Comparison of ENCODE assay signal across 19 cellular contexts in genomic region chr22:20186871-20187546, GRCh38. TPM values are rescaled to one million over a fixed set of nuclear protein-coding genes. Genes with fewer than 3 reads are reported as not detected.
A peak's percentile ranks its signal among the peaks of the same experiment; 100 is the strongest.
DNase-seq lines count a peak whose midpoint lies in the region; ATAC-seq, FAIRE-seq and TF ChIP-seq lines count a peak whose summit lies in the region.
"Had no signal": no experiment of that assay in that cellular context is flagged by ENCODE, and none has a peak within 500 bp of the region (broad histone marks: within the 10 kb centered on the region; RNA-seq: fewer than 3 reads in every experiment).

No MANE protein-coding gene starts in this region.

- in situ Hi-C loops in K562 (cut with MboI) (no loop called here), mammary epithelial cell (cut with MboI; ENCODE audit: low sequenced_read_pairs in 2 of 2) (no loop called here)

- H3K4me1 Mint-ChIP-seq in GM23338, result peaks cover 5% of the 10 kb centered on the region; the same call in 2 of the 3 replicates
- H3K4me1 Mint-ChIP-seq in nephron progenitor cell, result peaks cover 5% of the 10 kb centered on the region
- H3K4me1 Mint-ChIP-seq: CD14-positive monocyte; CD4-positive, alpha-beta memory T cell; IgD-negative memory B cell had no signal

- no peak for TF ChIP-seq RAD21 in K562 (CRISPR knock-in tag; conservative IDR thresholded peaks at IDR 0.05 in 1 of 2, IDR thresholded peaks at IDR 0.05 in 1 of 2)

- H3K27ac Mint-ChIP-seq in GM23338 (no peak overlapping the region), nephron progenitor cell (no peak overlapping the region)
- H3K27ac Mint-ChIP-seq: CD14-positive monocyte; CD4-positive, alpha-beta memory T cell; H9; IgD-negative memory B cell had no signal

- no TSS peak for BruUV-seq in K562 (replicated peaks; lab: Mats Ljungman, UMichigan)
- no TSS peak for BruUV-seq in mammary epithelial cell (replicated peaks; lab: Mats Ljungman, UMichigan)

- H3F3A ChIP-seq in GM23338 (replicated peaks; ENCODE audit: low read depth), result no peaks in the 10 kb centered on the region

- CTCF ChIA-PET in K562 (lab: Yijun Ruan, JAX; ENCODE audit: low intra/inter-chr PET ratio) (interaction anchor here (0.5 kb wide), 1 partner anchor 30 kb away, joined by 3 read pairs; no protein-coding TSS in a partner anchor), mammary epithelial cell (lab: Charles Lee; ENCODE audit: low non-redundant PET) (no interaction called here)

- DNase-seq in GM23338 (ENCODE audit: low spot score) (no peak), K562 (ENCODE audit: extremely low read depth in 1 of 4, low spot score in 3 of 4) (no peak), nephron progenitor cell (no peak), cortex of kidney (lab: John Stamatoyannopoulos, UW) (no peak), mammary epithelial cell (no peak), sciatic nerve (ENCODE audit: low spot score) (no peak)
- DNase-seq: ACHN; CD4-positive, alpha-beta memory T cell; DMS153; DMS79; GF-D8; KG1 had no signal

- H3K27me3 ChIP-seq in BLaER1, result no peaks in the 10 kb centered on the region
- no peaks in the 10 kb centered on the region for H3K27me3 ChIP-seq in GM23338 (ENCODE audit: insufficient read depth)
- peaks cover 34 to 65% of the 10 kb centered on the region in 2 experiments; a peak in 4 of 5 replicates for H3K27me3 ChIP-seq in K562 (ENCODE audit: control insufficient read depth in 2 of 2, insufficient read depth in 2 of 2, low read length in 2 of 2)
- H3K27me3 ChIP-seq in mammary epithelial cell (ENCODE audit: insufficient read depth, low read length), result peaks cover 2% of the 10 kb centered on the region

- TF ChIP-seq POLR2A in K562 (conservative IDR thresholded peaks at IDR 0.05), result no peak

- H3K9me3 ChIP-seq in BLaER1, result no peaks in the 10 kb centered on the region
- no peaks in the 10 kb centered on the region for H3K9me3 ChIP-seq in K562 (replicated peaks; ENCODE audit: control insufficient read depth, insufficient read depth, low read depth, low read length)
- H3K9me3 ChIP-seq in mammary epithelial cell (replicated peaks; ENCODE audit: insufficient read depth, low read length), result no peaks in the 10 kb centered on the region

- no peak overlapping the region for H3K9ac ChIP-seq in BLaER1
- H3K9ac ChIP-seq in K562 (ENCODE audit: insufficient read depth in 1 of 2, low read depth in 2 of 2, low read length in 2 of 2), result no peak overlapping the region
- H3K9ac ChIP-seq in mammary epithelial cell (ENCODE audit: insufficient read depth, low read length), result no peak overlapping the region

- no peaks in the 10 kb centered on the region for H3K79me2 ChIP-seq in GM23338 (replicated peaks; ENCODE audit: insufficient read depth)
- H3K79me2 ChIP-seq in K562 (ENCODE audit: control insufficient read depth, insufficient read depth, low read length), result no peaks in the 10 kb centered on the region
- no peaks in the 10 kb centered on the region for H3K79me2 ChIP-seq in mammary epithelial cell (ENCODE audit: insufficient read depth, low read length)

- no peak for TF ChIP-seq EP300 in K562 (IDR thresholded peaks at IDR 0.05; ENCODE audit: low read length)

- TF ChIP-seq CTCF in GM23338 (conservative IDR thresholded peaks at IDR 0.05; ENCODE audit: low read depth in 2 of 2) (no peak), K562 (IDR thresholded peaks at IDR 0.05 in 2 of 3, conservative IDR thresholded peaks at IDR 0.05 in 1 of 3; ENCODE audit: insufficient read depth in 2 of 3, low read depth in 1 of 3, low read length in 3 of 3) (no peak), nephron progenitor cell (IDR thresholded peaks at IDR 0.05) (peak; percentile 3), mammary epithelial cell (conservative IDR thresholded peaks at IDR 0.05 in 1 of 2, IDR thresholded peaks at IDR 0.05 in 1 of 2; ENCODE audit: extremely low read depth in 1 of 2, insufficient read depth in 1 of 2, low read depth in 1 of 2, low read length in 2 of 2) (no peak)

- H3K4me3 ChIP-seq in BLaER1, result no peak overlapping the region
- no peak overlapping the region for H3K4me3 ChIP-seq in GM23338
- H3K4me3 ChIP-seq in K562, result no peak overlapping the region
- H3K4me3 ChIP-seq in mammary epithelial cell (replicated peaks in 1 of 3; ENCODE audit: insufficient read depth in 1 of 3, low read depth in 2 of 3, low read length in 3 of 3), result no peak overlapping the region

- peaks cover 11% of the 10 kb centered on the region for H3K27me3 Mint-ChIP-seq in GM23338 (ENCODE audit: insufficient read depth, low read depth, poor library complexity)
- peaks cover 43% of the 10 kb centered on the region for H3K27me3 Mint-ChIP-seq in nephron progenitor cell (ENCODE audit: low read depth, poor library complexity)
- H3K27me3 Mint-ChIP-seq: CD4-positive, alpha-beta memory T cell had no signal

- WGBS in K562 (ENCODE audit: insufficient coverage, low coverage, missing lambda C conversion rate), result 3% methylated on average over 14 of the region's 14 CpGs
- 76% methylated on average over 5 of the region's 14 CpGs for WGBS in mammary epithelial cell (ENCODE audit: low coverage, missing lambda C conversion rate)

- dilution Hi-C loops in mammary epithelial cell (cut with HindIII; ENCODE audit: low sequenced_read_pairs), result no loop called here

- peaks cover 68% of the 10 kb centered on the region for H3K4me1 ChIP-seq in BLaER1
- no peaks in the 10 kb centered on the region for H3K4me1 ChIP-seq in GM23338 (ENCODE audit: insufficient read depth)
- peaks cover 0 to 31% of the 10 kb centered on the region in 2 experiments; a peak in 1 of 5 replicates for H3K4me1 ChIP-seq in K562 (replicated peaks in 1 of 2; ENCODE audit: control insufficient read depth in 2 of 2, insufficient read depth in 2 of 2, low read length in 2 of 2)
- H3K4me1 ChIP-seq in mammary epithelial cell (ENCODE audit: insufficient read depth, low read length), result no peaks in the 10 kb centered on the region

- POLR2A ChIA-PET in K562 (lab: Yijun Ruan, JAX), result interaction anchor here (0.5 to 3.6 kb wide), 10 partner anchors 9 to 290 kb away, joined by 3 to 14 read pairs (median 4); no protein-coding TSS in a partner anchor

- ATAC-seq in GM23338 (peak; percentile 13; the same call in 2 of the 3 replicates), K562 (no peak), sciatic nerve (no peak)

- no peaks in the 10 kb centered on the region for H4K20me1 ChIP-seq in BLaER1
- no peaks in the 10 kb centered on the region for H4K20me1 ChIP-seq in GM23338 (replicated peaks; ENCODE audit: insufficient read depth)
- H4K20me1 ChIP-seq in K562 (replicated peaks; ENCODE audit: control insufficient read depth, insufficient read depth, low read length), result peaks cover 34% of the 10 kb centered on the region
- no peaks in the 10 kb centered on the region for H4K20me1 ChIP-seq in mammary epithelial cell (ENCODE audit: insufficient read depth, low read length)

- no peaks in the 10 kb centered on the region for H3K9me2 ChIP-seq in GM23338 (ENCODE audit: insufficient read depth)

- no peak for FAIRE-seq in K562 (lab: Jason Lieb, UNC)
- FAIRE-seq: A204.1 had no signal

- no peaks in the 10 kb centered on the region for H3K36me3 ChIP-seq in BLaER1
- H3K36me3 ChIP-seq in GM23338 (ENCODE audit: insufficient read depth), result no peaks in the 10 kb centered on the region
- H3K36me3 ChIP-seq in K562 (ENCODE audit: control insufficient read depth, insufficient read depth, low read length), result no peaks in the 10 kb centered on the region
- H3K36me3 ChIP-seq in mammary epithelial cell (ENCODE audit: insufficient read depth, low read length), result no peaks in the 10 kb centered on the region

- H3K27ac ChIP-seq in BLaER1 (0 out of 2 replicates have a peak overlapping the region, but pooled peaks have one; percentile 26), GM23338 (ENCODE audit: low read depth) (no peak overlapping the region), K562 (ENCODE audit: extremely low read depth, low read depth, low read length) (no peak overlapping the region), mammary epithelial cell (ENCODE audit: insufficient read depth, low read depth, low read length) (no peak overlapping the region)
- H3K27ac ChIP-seq: HL-60 had no signal

- H3K9me3 Mint-ChIP-seq in GM23338 (no peaks in the 10 kb centered on the region; the same call in 2 of the 3 replicates), nephron progenitor cell (no peaks in the 10 kb centered on the region)
- H3K9me3 Mint-ChIP-seq: CD14-positive monocyte; CD4-positive, alpha-beta memory T cell; H9; IgD-negative memory B cell had no signal

- H3K36me3 Mint-ChIP-seq in GM23338 (ENCODE audit: low read depth) (no peaks in the 10 kb centered on the region), nephron progenitor cell (ENCODE audit: low read depth) (no peaks in the 10 kb centered on the region)
- H3K36me3 Mint-ChIP-seq: CD14-positive monocyte; CD4-positive, alpha-beta memory T cell; IgD-negative memory B cell had no signal

- H3K4me2 ChIP-seq in BLaER1 (peak overlapping the region; percentile 34; the same call in 1 of the 2 replicates), GM23338 (no peak overlapping the region), K562 (ENCODE audit: insufficient read depth, low read length) (no peak overlapping the region), mammary epithelial cell (ENCODE audit: insufficient read depth, low read depth, low read length) (no peak overlapping the region)

- H2AFZ ChIP-seq in GM23338 (no peak overlapping the region), K562 (ENCODE audit: low read depth, low read length) (no peak overlapping the region), mammary epithelial cell (ENCODE audit: low read depth, low read length) (no peak overlapping the region)

- no peaks in the 10 kb centered on the region for H3K9me1 ChIP-seq in K562 (ENCODE audit: control insufficient read depth, insufficient read depth, low read length)

- intact Hi-C loops in K562 (cut with micrococcal nuclease) (no loop called here), mammary epithelial cell (cut with micrococcal nuclease) (no loop called here), sciatic nerve (cut with DNase I) (no loop called here)

- H3K4me3 Mint-ChIP-seq in GM23338, result no peak overlapping the region
- no peak overlapping the region for H3K4me3 Mint-ChIP-seq in nephron progenitor cell
- H3K4me3 Mint-ChIP-seq: CD14-positive monocyte; CD4-positive, alpha-beta memory T cell; H9; IgD-negative memory B cell had no signal

RNA-seq across cellular contexts. Expression of gene CCDC188, which starts 36.2 kb away (rescaled TPM):
- not detected in 2 replicates for total RNA-seq in GM23338 (2014; rRNA removed; shearing (Covaris generic))
- polyA plus RNA-seq in GM23338 (2016; fragmentation: Nextera tagmentation; extraction: Ambion mirVana) (not detected in 2 replicates), K562 (2011; rRNA removed) (not detected in 2 replicates), K562 (2014; fragmentation: Illumina TruSeq; extraction: Trizol) (not detected in 2 replicates), K562 (2014; fragmentation: Nextera tagmentation; extraction: Ambion mirVana) (not detected), K562 (2014; rRNA removed) (not detected in 2 replicates), mammary epithelial cell (0.29 TPM)
- total RNA-seq in K562 (2011; cell fraction: chromatin; rRNA removed; ENCODE audit: low replicate concordance), result not detected in 2 replicates
- total RNA-seq in K562 (2011; cell fraction: nucleolus; rRNA removed), result not detected in 2 replicates
- not detected in 2 replicates for total RNA-seq in K562 (2011; cell fraction: nucleoplasm; rRNA removed)
- total RNA-seq in K562 (2014; rRNA removed) (not detected in 2 replicates), K562 (2014; rRNA removed; fragmentation: Illumina TruSeq; extraction: Trizol) (not detected in 2 replicates), K562 (2015; rRNA removed; fragmentation: Illumina TruSeq; extraction: Trizol) (not detected in 2 replicates), K562 (2021) (not detected in 2 replicates), mammary epithelial cell (1 to 10 TPM in 1 of 2 donors, under 1 TPM in 1; 0.17 to 2.8 TPM), sciatic nerve (6.8 TPM)
- polyA plus RNA-seq in K562 (2011; cell fraction: cytosol; rRNA removed), result not detected in 2 replicates
- polyA plus RNA-seq in K562 (2011; cell fraction: nucleus; rRNA removed), result not detected in 2 replicates
- 0.26 TPM in 1 of 2 replicates, not detected in the other for polyA plus RNA-seq in K562 (2012)
- not detected in 2 replicates for polyA minus RNA-seq in K562 (2011; rRNA and poly(A)+ RNA removed)
- not detected in 2 replicates for polyA minus RNA-seq in K562 (2011; cell fraction: cytosol; rRNA and poly(A)+ RNA removed)
- not detected in 2 replicates for polyA minus RNA-seq in K562 (2011; cell fraction: nucleus; rRNA and poly(A)+ RNA removed)
- not detected for polyA minus RNA-seq in mammary epithelial cell
- total RNA-seq: CD4-positive, alpha-beta memory T cell; H1; H9 had no signal
- polyA plus RNA-seq: CD14-positive monocyte; CD4-positive, alpha-beta memory T cell; H1; IgD-negative memory B cell had no signal

RNA-seq across cellular contexts. Expression of gene ZDHHC8, which starts 55.4 kb away (rescaled TPM):
- 26.1 and 47.6 TPM in 2 replicates for total RNA-seq in GM23338 (2014; rRNA removed; shearing (Covaris generic))
- polyA plus RNA-seq in GM23338 (2016; fragmentation: Nextera tagmentation; extraction: Ambion mirVana), result 13.7 and 22.1 TPM in 2 replicates
- 77.3 and 229 TPM in 2 replicates for total RNA-seq in K562 (2011; cell fraction: chromatin; rRNA removed; ENCODE audit: low replicate concordance)
- total RNA-seq in K562 (2011; cell fraction: nucleolus; rRNA removed), result 110 and 113 TPM in 2 replicates
- 89.5 and 103 TPM in 2 replicates for total RNA-seq in K562 (2011; cell fraction: nucleoplasm; rRNA removed)
- 16.4 and 27.9 TPM in 2 replicates for total RNA-seq in K562 (2014; rRNA removed)
- 4.5 and 7.5 TPM in 2 replicates for total RNA-seq in K562 (2014; rRNA removed; fragmentation: Illumina TruSeq; extraction: Trizol)
- 9.8 and 11.3 TPM in 2 replicates for total RNA-seq in K562 (2015; rRNA removed; fragmentation: Illumina TruSeq; extraction: Trizol)
- total RNA-seq in K562 (2021), result 99.5 and 109 TPM in 2 replicates
- 21.3 and 39.4 TPM in 2 replicates for polyA plus RNA-seq in K562 (2011; rRNA removed)
- 30.5 and 34.1 TPM in 2 replicates for polyA plus RNA-seq in K562 (2011; cell fraction: cytosol; rRNA removed)
- 388 and 500 TPM in 2 replicates for polyA plus RNA-seq in K562 (2011; cell fraction: nucleus; rRNA removed)
- polyA plus RNA-seq in K562 (2012), result 47.3 and 69.3 TPM in 2 replicates
- polyA plus RNA-seq in K562 (2014; fragmentation: Illumina TruSeq; extraction: Trizol), result 34.6 and 58.2 TPM in 2 replicates
- polyA plus RNA-seq in K562 (2014; fragmentation: Nextera tagmentation; extraction: Ambion mirVana), result under 1 TPM; 0.04 to 0.15 TPM
- 74.5 and 108 TPM in 2 replicates for polyA plus RNA-seq in K562 (2014; rRNA removed)
- 5.1 and 6.4 TPM in 2 replicates for polyA minus RNA-seq in K562 (2011; rRNA and poly(A)+ RNA removed)
- polyA minus RNA-seq in K562 (2011; cell fraction: cytosol; rRNA and poly(A)+ RNA removed), result 26.3 and 42.5 TPM in 2 replicates
- polyA minus RNA-seq in K562 (2011; cell fraction: nucleus; rRNA and poly(A)+ RNA removed), result 38.9 and 55.3 TPM in 2 replicates
- 10 to 100 TPM; 10.7 to 79.4 TPM for total RNA-seq in mammary epithelial cell
- 37.7 TPM for polyA plus RNA-seq in mammary epithelial cell
- polyA minus RNA-seq in mammary epithelial cell, result 9.9 TPM
- total RNA-seq in sciatic nerve, result 143 TPM
